ENCODE assay signal across 16 cellular contexts in the genomic region with DNA sequence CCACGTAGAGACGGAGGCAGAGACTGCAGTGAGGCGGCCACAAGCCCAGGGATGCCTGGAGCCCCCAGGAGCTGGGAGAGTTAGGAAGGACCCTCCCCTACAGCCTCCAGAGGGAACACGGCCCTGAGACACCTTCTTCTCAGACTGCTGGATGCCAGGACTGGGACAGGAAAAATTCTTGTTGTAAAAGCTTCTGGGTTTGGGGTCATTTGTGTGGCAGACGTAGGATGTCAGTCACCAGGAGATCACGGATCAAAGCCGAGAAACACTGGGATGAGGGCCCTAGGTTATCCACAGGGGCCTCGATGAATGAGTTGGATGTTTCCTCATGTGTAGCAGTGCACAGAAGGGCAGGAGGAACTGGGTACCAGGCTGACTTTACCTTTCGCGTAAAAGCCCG.
A peak's percentile ranks its signal among the peaks of the same experiment; 100 is the strongest.
DNase-seq lines count a peak whose midpoint lies in the region; TF ChIP-seq lines count a peak whose summit lies in the region.
"Had no signal": no experiment of that assay in that cellular context is flagged by ENCODE, and none has a peak within 500 bp of the region (broad histone marks: within the 10 kb centered on the region; RNA-seq: fewer than 3 reads in every experiment).

No MANE protein-coding gene starts in this region.

- intact Hi-C loops in dorsolateral prefrontal cortex (cut with DNase I): no loop called here
- intact Hi-C loops in prostate gland (cut with DNase I): no loop called here

- H3K18ac ChIP-seq in trophoblast cell (ENCODE audit: low read length): no peak overlapping the region

- no peaks in the 10 kb centered on the region for H3K27me3 ChIP-seq in trophoblast cell (ENCODE audit: insufficient read depth, low read length)
- peaks cover 0 to 55% (median 29%) of the 10 kb centered on the region in 45 donors for H3K27me3 ChIP-seq in dorsolateral prefrontal cortex
- H3K27me3 ChIP-seq in prostate gland (replicated peaks; ENCODE audit: insufficient read depth): peaks cover 2% of the 10 kb centered on the region
- H3K27me3 ChIP-seq: BLaER1 had no signal

- H2AFZ ChIP-seq in trophoblast cell (ENCODE audit: insufficient read depth, low read length, poor library complexity): no peak overlapping the region
- H2AFZ ChIP-seq: GM23248 had no signal

- no peak overlapping the region for H3K23ac ChIP-seq in trophoblast cell (ENCODE audit: low read length)

- no peak overlapping the region for H3K14ac ChIP-seq in trophoblast cell (ENCODE audit: low read length)

- H4K8ac ChIP-seq in trophoblast cell (ENCODE audit: low read depth, low read length): no peak overlapping the region

- H2BK5ac ChIP-seq in trophoblast cell (ENCODE audit: low read depth, low read length, poor library complexity): no peak overlapping the region

- no peak overlapping the region for H2BK12ac ChIP-seq in trophoblast cell (ENCODE audit: low read length)

- H3K4ac ChIP-seq in trophoblast cell (ENCODE audit: low read depth, low read length): no peak overlapping the region

- H4K12ac ChIP-seq in trophoblast cell (ENCODE audit: low read depth, low read length): no peak overlapping the region

- TF ChIP-seq CTCF in dorsolateral prefrontal cortex (IDR thresholded peaks at IDR 0.05 in 54 of 56, conservative IDR thresholded peaks at IDR 0.05 in 2 of 56; ENCODE audit: low read depth in 1 of 56, partially characterized antibody in 56 of 56) (no peak), prostate gland (IDR thresholded peaks at IDR 0.05) (no peak)

- H3K4me3 ChIP-seq in trophoblast cell (ENCODE audit: low read depth, low read length) (peak overlapping the region; percentile 41), dorsolateral prefrontal cortex (no peak overlapping the region), prostate gland (no peak overlapping the region)
- H3K4me3 ChIP-seq: BLaER1, GM23248 had no signal

- no peak overlapping the region for H3K9ac ChIP-seq in trophoblast cell (ENCODE audit: low read length)
- H3K9ac ChIP-seq: BLaER1, GM23248 had no signal

- no peaks in the 10 kb centered on the region for H3K79me2 ChIP-seq in trophoblast cell (ENCODE audit: control insufficient read depth, insufficient read depth, low read length, poor library complexity)

- no peak overlapping the region for H2BK120ac ChIP-seq in trophoblast cell (ENCODE audit: insufficient read depth, low read length, poor library complexity)

- no CpG with 5 or more reads among the region's 11 CpGs for WGBS in trophoblast cell (ENCODE audit: extremely low coverage, insufficient coverage, insufficient read length)
- WGBS in prostate gland: 77% methylated on average over 11 of the region's 11 CpGs

- H3K36me3 ChIP-seq in trophoblast cell (ENCODE audit: control insufficient read depth in 1 of 2, insufficient read depth in 2 of 2, low read length in 2 of 2): no peaks in the 10 kb centered on the region
- no peaks in the 10 kb centered on the region for H3K36me3 ChIP-seq in prostate gland
- H3K36me3 ChIP-seq: BLaER1 had no signal

- DNase-seq in activated effector memory CD4-positive, alpha-beta T cell treated with anti-CD3 and anti-CD28 coated beads, Interleukin-2, amount 50 U/mL, for 16 hours: peak; percentile 13
- no peak for DNase-seq in activated effector memory CD4-positive, alpha-beta T cell treated with Interleukin-2 at 50 U/mL for 16 hours
- DNase-seq in mucosa of gallbladder (ENCODE audit: low spot score) (peak; percentile 0), trophoblast cell (no peak), NCI-H146 treated with DMSO at 0.1 percent for 48 hours (lab: John Stamatoyannopoulos, UW; ENCODE audit: unreplicated experiment) (no peak), dorsolateral prefrontal cortex (no peak), germinal center (ENCODE audit: low spot score) (no peak), prostate gland (ENCODE audit: low spot score) (no peak)
- DNase-seq: 8988T; CD4-positive, alpha-beta memory T cell; DMS153; DMS79; GDM1; GM23248; HCEC 1CT had no signal

- no peak overlapping the region for H2AK5ac ChIP-seq in trophoblast cell (ENCODE audit: low read length)

- no peak for TF ChIP-seq POLR2A in prostate gland (IDR thresholded peaks at IDR 0.05)

- no peaks in the 10 kb centered on the region for H3K79me1 ChIP-seq in trophoblast cell (ENCODE audit: low read length)

- H3K4me2 ChIP-seq in trophoblast cell (ENCODE audit: low read length): no peak overlapping the region
- H3K4me2 ChIP-seq: BLaER1 had no signal

- no peak overlapping the region for H4K91ac ChIP-seq in trophoblast cell (ENCODE audit: low read depth, low read length)

- H3K4me1 ChIP-seq in trophoblast cell (ENCODE audit: control insufficient read depth in 1 of 2, insufficient read depth in 2 of 2, low read length in 2 of 2) (no peaks in the 10 kb centered on the region), prostate gland (replicated peaks) (no peaks in the 10 kb centered on the region)

- H3K27ac ChIP-seq in trophoblast cell (ENCODE audit: low read depth, low read length): no peak overlapping the region
- no peak overlapping the region for H3K27ac ChIP-seq in dorsolateral prefrontal cortex
- H3K27ac ChIP-seq in prostate gland: no peak overlapping the region
- H3K27ac ChIP-seq: BLaER1, GM23248 had no signal

- H3K9me3 ChIP-seq in trophoblast cell (ENCODE audit: insufficient read depth, low read depth, low read length): peaks cover 2% of the 10 kb centered on the region
- no peaks in the 10 kb centered on the region for H3K9me3 ChIP-seq in prostate gland
- H3K9me3 ChIP-seq: BLaER1 had no signal

Comparison
In these comparisons a context has a peak if more than half of its experiments do, and no peak if none do; other contexts are left out.
1. DNase-seq: peak in activated effector memory CD4-positive, alpha-beta T cell treated with anti-CD3 and anti-CD28 coated beads, Interleukin-2, amount 50 U/mL, for 16 hours (single experiment) and mucosa of gallbladder (single experiment); none in activated effector memory CD4-positive, alpha-beta T cell treated with Interleukin-2 at 50 U/mL for 16 hours (single experiment), trophoblast cell (0 of 2), NCI-H146 treated with DMSO at 0.1 percent for 48 hours (single experiment), dorsolateral prefrontal cortex (0 of 10), germinal center (single experiment) and prostate gland (single experiment).